Comparison of ENCODE assay signal across 8 cellular contexts in the genomic region with DNA sequence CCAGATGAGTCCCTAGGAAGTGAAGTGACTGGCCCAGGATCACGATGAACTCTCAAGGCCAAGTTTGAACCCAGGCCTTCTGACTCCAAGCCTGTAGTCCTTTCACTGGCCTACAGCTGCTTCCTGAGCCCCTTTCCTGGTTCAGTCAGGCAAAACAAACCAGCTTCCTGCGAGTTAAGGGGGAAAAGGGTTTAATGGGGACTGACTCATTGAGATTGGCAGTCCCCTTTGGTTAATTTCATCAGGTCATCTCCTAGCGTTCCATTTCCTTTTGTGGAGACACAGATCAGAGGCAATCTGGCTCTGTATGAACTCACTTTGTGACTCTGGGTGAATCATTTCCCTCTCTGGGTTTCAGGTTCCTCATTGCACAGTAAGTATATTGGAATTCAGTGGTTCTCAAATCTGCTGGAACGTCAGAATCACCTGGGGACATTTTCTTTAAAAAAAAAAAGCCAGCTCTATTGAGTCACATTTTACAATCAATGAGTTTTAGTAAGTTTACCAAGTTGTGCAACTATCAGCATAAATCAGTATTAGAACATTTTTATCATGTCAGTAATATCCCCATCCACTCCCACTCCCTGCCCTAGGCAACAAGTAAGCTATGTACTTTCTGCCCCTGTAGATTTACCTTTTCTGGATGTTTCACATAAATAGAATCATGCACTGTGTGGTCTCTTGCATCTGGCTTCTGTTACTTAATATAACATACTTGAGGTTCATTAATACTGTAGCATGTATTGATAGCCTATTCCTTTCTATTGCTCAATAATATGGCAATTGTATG.
DNase-seq lines count a peak whose midpoint lies in the region; ATAC-seq, FAIRE-seq and TF ChIP-seq lines count a peak whose summit lies in the region.

No MANE protein-coding gene starts in this region.

- no peak for ATAC-seq in K562
- ATAC-seq in lung (ENCODE audit: insufficient read depth, low FRiP score), result peak; percentile 46
- no peak for ATAC-seq in activated CD8-positive, alpha-beta memory T cell treated with anti-CD3 and anti-CD28 coated beads, Interleukin-2, amount 10 ng/mL, durations not matched to agents 7 days and 5 days

- CTCF ChIA-PET in K562 (lab: Yijun Ruan, JAX; ENCODE audit: low intra/inter-chr PET ratio), result no interaction called here
- CTCF ChIA-PET in activated CD8-positive, alpha-beta memory T cell treated with anti-CD3 and anti-CD28 coated beads, Interleukin-2, amount 10 ng/mL, durations not matched to agents 7 days and 5 days (lab: Charles Lee), result no interaction called here

- peaks cover 2% of the 10 kb centered on the region for H3K9me3 Mint-ChIP-seq in activated CD8-positive, alpha-beta memory T cell treated with anti-CD3 and anti-CD28 coated beads, Interleukin-2, amount 10 ng/mL, durations not matched to agents 7 days and 5 days (ENCODE audit: low read depth)

- no peak overlapping the region for H3K4me3 Mint-ChIP-seq in activated CD8-positive, alpha-beta memory T cell treated with anti-CD3 and anti-CD28 coated beads, Interleukin-2, amount 10 ng/mL, durations not matched to agents 7 days and 5 days

- TF ChIP-seq CTCF in K562 (IDR thresholded peaks at IDR 0.05 in 2 of 3, conservative IDR thresholded peaks at IDR 0.05 in 1 of 3; ENCODE audit: insufficient read depth in 2 of 3, low read depth in 1 of 3, low read length in 3 of 3) (no peak), lung (IDR thresholded peaks at IDR 0.05; ENCODE audit: control extremely low read depth, extremely low read depth) (no peak)

- DNase-seq in HS-27A (ENCODE audit: low read depth), result peak; percentile 100
- no peak for DNase-seq in K562 (ENCODE audit: extremely low read depth in 1 of 4, low spot score in 3 of 4)
- DNase-seq in lung (ENCODE audit: low spot score), result peak; percentile 31
- DNase-seq in activated CD8-positive, alpha-beta memory T cell treated with anti-CD3 and anti-CD28 coated beads, Interleukin-2, amount 10 ng/mL, durations not matched to agents 7 days and 5 days, result no peak
- DNase-seq in middle frontal gyrus (ENCODE audit: extremely low spot score, low spot score), result no peak
- no peak for DNase-seq in DMS 273 treated with DMSO at 0.1 percent for 48 hours (lab: John Stamatoyannopoulos, UW)
- no peak for DNase-seq in NCI-H82 (lab: John Stamatoyannopoulos, UW)

- FAIRE-seq in K562 (lab: Jason Lieb, UNC), result no peak

- H3K79me2 ChIP-seq in ACC112 (ENCODE audit: control insufficient read depth, insufficient read depth, low read length, unreplicated experiment) (no peaks in the 10 kb centered on the region), K562 (ENCODE audit: control insufficient read depth, insufficient read depth, low read length) (no peaks in the 10 kb centered on the region)

- POLR2A ChIA-PET in K562 (lab: Yijun Ruan, JAX), result no interaction called here

- no peak overlapping the region for H3K4me2 ChIP-seq in K562 (ENCODE audit: insufficient read depth, low read length)

- H3K27me3 Mint-ChIP-seq in activated CD8-positive, alpha-beta memory T cell treated with anti-CD3 and anti-CD28 coated beads, Interleukin-2, amount 10 ng/mL, durations not matched to agents 7 days and 5 days, result peaks cover 7% of the 10 kb centered on the region

- peak overlapping the region; percentile 48 for H3K4me3 ChIP-seq in ACC112 (ENCODE audit: low read depth, low read length)
- no peak overlapping the region for H3K4me3 ChIP-seq in K562
- no peak overlapping the region for H3K4me3 ChIP-seq in lung

- H3K4me1 ChIP-seq in ACC112 (ENCODE audit: control insufficient read depth, insufficient read depth, low read length, unreplicated experiment) (peaks cover 66% of the 10 kb centered on the region), K562 (replicated peaks in 1 of 2; ENCODE audit: control insufficient read depth in 2 of 2, insufficient read depth in 2 of 2, low read length in 2 of 2) (no peaks in the 10 kb centered on the region), lung (ENCODE audit: control insufficient read depth in 2 of 2, insufficient read depth in 2 of 2, low read length in 2 of 2) (peaks cover 11 to 13% of the 10 kb centered on the region in 2 donors)

- H3K27me3 ChIP-seq in ACC112 (ENCODE audit: insufficient read depth, low read length) (no peaks in the 10 kb centered on the region), K562 (ENCODE audit: control insufficient read depth in 2 of 2, insufficient read depth in 2 of 2, low read length in 2 of 2) (no peaks in the 10 kb centered on the region), lung (ENCODE audit: control insufficient read depth, insufficient read depth) (no peaks in the 10 kb centered on the region)

- no peaks in the 10 kb centered on the region for H3K9me1 ChIP-seq in K562 (ENCODE audit: control insufficient read depth, insufficient read depth, low read length)

- H3K9ac ChIP-seq in K562 (ENCODE audit: insufficient read depth in 1 of 2, low read depth in 2 of 2, low read length in 2 of 2), result no peak overlapping the region

- 2% methylated on average over 4 of the region's 4 CpGs for WGBS in K562 (ENCODE audit: insufficient coverage, low coverage, missing lambda C conversion rate)
- 29 to 49% methylated on average over 4 of the region's 4 CpGs for WGBS in lung, 2 donors

- no peaks in the 10 kb centered on the region for H3K36me3 Mint-ChIP-seq in activated CD8-positive, alpha-beta memory T cell treated with anti-CD3 and anti-CD28 coated beads, Interleukin-2, amount 10 ng/mL, durations not matched to agents 7 days and 5 days

- H3K36me3 ChIP-seq in ACC112 (ENCODE audit: insufficient read depth, low read length), result peaks cover 19% of the 10 kb centered on the region
- H3K36me3 ChIP-seq in K562 (ENCODE audit: control insufficient read depth, insufficient read depth, low read length), result no peaks in the 10 kb centered on the region
- no peaks in the 10 kb centered on the region for H3K36me3 ChIP-seq in lung (ENCODE audit: control insufficient read depth in 2 of 2, insufficient read depth in 2 of 2, low read length in 2 of 2)

- TF ChIP-seq EP300 in K562 (IDR thresholded peaks at IDR 0.05; ENCODE audit: low read length), result no peak

- H3K27ac ChIP-seq in ACC112 (ENCODE audit: low read depth, low read length) (peak overlapping the region; percentile 99), K562 (ENCODE audit: extremely low read depth, low read depth, low read length) (no peak overlapping the region), lung (ENCODE audit: low read depth in 1 of 2, low read length in 1 of 2) (peak overlapping the region; percentile 72 to 83)

- no TSS peak for BruUV-seq in K562 (replicated peaks; lab: Mats Ljungman, UMichigan)

- intact Hi-C loops in K562 (cut with micrococcal nuclease), result no loop called here

- no peaks in the 10 kb centered on the region for H4K20me1 ChIP-seq in K562 (replicated peaks; ENCODE audit: control insufficient read depth, insufficient read depth, low read length)

- no peak overlapping the region for H2AFZ ChIP-seq in ACC112 (ENCODE audit: low read length, unreplicated experiment)
- no peak overlapping the region for H2AFZ ChIP-seq in K562 (ENCODE audit: low read depth, low read length)

- in situ Hi-C loops in K562 (cut with MboI), result no loop called here

- H3K9me3 ChIP-seq in K562 (replicated peaks; ENCODE audit: control insufficient read depth, insufficient read depth, low read depth, low read length) (no peaks in the 10 kb centered on the region), lung (ENCODE audit: control insufficient read depth in 2 of 2, insufficient read depth in 1 of 2, low read length in 1 of 2) (peaks cover 0 to 2% of the 10 kb centered on the region in 2 donors)

- TF ChIP-seq POLR2A in K562 (conservative IDR thresholded peaks at IDR 0.05), result no peak

- peaks cover 13% of the 10 kb centered on the region for H3K4me1 Mint-ChIP-seq in activated CD8-positive, alpha-beta memory T cell treated with anti-CD3 and anti-CD28 coated beads, Interleukin-2, amount 10 ng/mL, durations not matched to agents 7 days and 5 days

- TF ChIP-seq RAD21 in K562 (CRISPR knock-in tag; conservative IDR thresholded peaks at IDR 0.05 in 1 of 2, IDR thresholded peaks at IDR 0.05 in 1 of 2), result no peak

- H3K27ac Mint-ChIP-seq in activated CD8-positive, alpha-beta memory T cell treated with anti-CD3 and anti-CD28 coated beads, Interleukin-2, amount 10 ng/mL, durations not matched to agents 7 days and 5 days, result no peak overlapping the region

TF ChIP-seq in K562, 482 proteins besides CTCF, POLR2A, EP300 and RAD21:
- TF ChIP-seq CEBPG (CRISPR knock-in tag; IDR thresholded peaks at IDR 0.05) (no peak), CEBPG (tag; conservative IDR thresholded peaks at IDR 0.05 in 1 of 2, IDR thresholded peaks at IDR 0.05 in 1 of 2) (peak in 1 of 2 experiments; percentile 40; a peak in 1 of 4 replicates), MED1 (CRISPR knock-in tag; IDR thresholded peaks at IDR 0.05; ENCODE audit: borderline replicate concordance) (no peak), NR2C2 (CRISPR knock-in tag; IDR thresholded peaks at IDR 0.05) (no peak), NR2C2 (tag; IDR thresholded peaks at IDR 0.05) (peak; percentile 13; the same call in 1 of the 2 replicates)

Comparison
In these comparisons a context has a peak if more than half of its experiments do, and no peak if none do; other contexts are left out.
1. DNase-seq: peak in HS-27A (single experiment) and lung (single experiment); none in K562 (0 of 4), activated CD8-positive, alpha-beta memory T cell treated with anti-CD3 and anti-CD28 coated beads, Interleukin-2, amount 10 ng/mL, durations not matched to agents 7 days and 5 days (single experiment), middle frontal gyrus (single experiment), DMS 273 treated with DMSO at 0.1 percent for 48 hours (single experiment) and NCI-H82 (single experiment).